9 cellular contexts compared by ENCODE assay signal in the genomic region with DNA sequence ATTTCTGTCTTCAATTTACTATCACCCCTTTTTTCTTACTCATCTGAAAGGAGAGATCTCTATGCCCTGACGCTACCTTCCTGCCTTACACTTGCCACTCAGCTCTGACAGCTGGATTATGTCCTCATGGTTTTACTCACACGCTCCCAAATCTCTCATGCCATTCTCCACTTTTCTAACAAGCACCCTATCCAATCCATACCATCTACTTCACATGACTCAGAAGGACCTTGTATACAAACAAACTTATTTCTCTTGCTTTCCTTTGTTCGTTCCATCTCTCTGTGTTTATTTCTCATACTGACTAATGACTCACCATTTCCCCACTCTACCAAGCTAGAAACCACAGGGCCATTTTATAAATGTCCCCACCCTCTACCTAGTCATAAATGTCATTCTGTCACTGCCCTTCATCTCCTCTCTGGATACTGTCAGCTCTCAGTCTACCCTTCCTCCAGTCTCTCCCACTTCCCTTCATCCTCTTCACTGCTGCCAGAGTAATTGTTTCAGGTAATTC.
DNase-seq lines count a peak whose midpoint lies in the region; ATAC-seq, FAIRE-seq and TF ChIP-seq lines count a peak whose summit lies in the region.
"Had no signal": no experiment of that assay in that cellular context is flagged by ENCODE, and none has a peak within 500 bp of the region (broad histone marks: within the 10 kb centered on the region; RNA-seq: fewer than 3 reads in every experiment).

No MANE protein-coding gene starts in this region.

- no peak overlapping the region for H3K4me3 Mint-ChIP-seq in astrocyte (ENCODE audit: unreplicated experiment)

- H4K20me1 ChIP-seq in astrocyte (ENCODE audit: insufficient read depth, low read length), result no peaks in the 10 kb centered on the region

- H3K9ac ChIP-seq in astrocyte (ENCODE audit: low read length), result no peak overlapping the region

- peak; percentile 78 for DNase-seq in A172 (ENCODE audit: low spot score)
- peak; percentile 43 for DNase-seq in astrocyte (ENCODE audit: low read depth)
- no peak for DNase-seq in dorsolateral prefrontal cortex
- no peak for DNase-seq in pancreas
- DNase-seq in omental fat pad (ENCODE audit: low spot score), result no peak
- DNase-seq: NCI-H1694 treated with DMSO at 0.1 percent for 48 hours had no signal

- H3K36me3 Mint-ChIP-seq in astrocyte (ENCODE audit: low read depth, unreplicated experiment), result peaks cover 18% of the 10 kb centered on the region

- no peak overlapping the region for H2AFZ ChIP-seq in astrocyte (ENCODE audit: low read depth, low read length)

- no peaks in the 10 kb centered on the region for H3K79me2 ChIP-seq in astrocyte (ENCODE audit: insufficient read depth, low read length)

- peak; percentile 68 for ATAC-seq in GM18861 (IDR thresholded peaks at IDR 0.05; ENCODE audit: unreplicated experiment)
- ATAC-seq in HG03342 (IDR thresholded peaks at IDR 0.05; ENCODE audit: unreplicated experiment), result peak; percentile 72
- no peak for ATAC-seq in pancreas
- ATAC-seq in omental fat pad (ENCODE audit: low FRiP score), result no peak
- no peak for ATAC-seq in HG03039 (IDR thresholded peaks at IDR 0.05; ENCODE audit: unreplicated experiment)

- no peak overlapping the region for H3K27ac Mint-ChIP-seq in astrocyte (ENCODE audit: unreplicated experiment)

- H3K27ac ChIP-seq in astrocyte (ENCODE audit: low read depth, low read length) (peak overlapping the region; percentile 12), dorsolateral prefrontal cortex (no peak overlapping the region), pancreas (no peak overlapping the region)

- peaks cover 30% of the 10 kb centered on the region for H3K36me3 ChIP-seq in astrocyte (ENCODE audit: insufficient read depth, low read length)
- H3K36me3 ChIP-seq in pancreas, result peaks cover 0 to 61% (median 15%) of the 10 kb centered on the region in 3 donors

- no peak for TF ChIP-seq CTCF in astrocyte (IDR thresholded peaks at IDR 0.05; ENCODE audit: insufficient read depth, low read depth, low read length)
- no peak for TF ChIP-seq CTCF in dorsolateral prefrontal cortex (IDR thresholded peaks at IDR 0.05 in 54 of 56, conservative IDR thresholded peaks at IDR 0.05 in 2 of 56; ENCODE audit: low read depth in 1 of 56, partially characterized antibody in 56 of 56)
- no peak for TF ChIP-seq CTCF in pancreas (IDR thresholded peaks at IDR 0.05)
- no peak for TF ChIP-seq CTCF in omental fat pad (IDR thresholded peaks at IDR 0.05)

- H3K4me1 ChIP-seq in astrocyte (ENCODE audit: insufficient read depth, low read length) (peaks cover 23% of the 10 kb centered on the region), pancreas (peaks cover 0 to 11% (median 0%) of the 10 kb centered on the region in 3 donors)

- H3K27me3 Mint-ChIP-seq in astrocyte (ENCODE audit: low read depth, unreplicated experiment), result no peaks in the 10 kb centered on the region

- 95 to 96% methylated on average over 3 of the region's 3 CpGs for WGBS in pancreas, 2 donors

- peaks cover 15% of the 10 kb centered on the region for H3K4me1 Mint-ChIP-seq in astrocyte (ENCODE audit: low read depth, unreplicated experiment)

- no peak overlapping the region for H3K4me3 ChIP-seq in astrocyte (ENCODE audit: insufficient read depth, low read depth, low read length)
- no peak overlapping the region for H3K4me3 ChIP-seq in dorsolateral prefrontal cortex
- H3K4me3 ChIP-seq in pancreas, result no peak overlapping the region

- H3K9me3 Mint-ChIP-seq in astrocyte (ENCODE audit: unreplicated experiment), result no peaks in the 10 kb centered on the region

- FAIRE-seq in astrocyte (lab: Jason Lieb, UNC), result no peak
- FAIRE-seq in pancreas (lab: Jason Lieb, UNC), result no peak

- intact Hi-C loops in dorsolateral prefrontal cortex (cut with DNase I), result loop anchor here in 1 of 2 donors (2.0 kb wide), 1 partner anchor 21 kb away; no protein-coding TSS in a partner anchor
- intact Hi-C loops in pancreas (cut with DNase I), result no loop called here

- H3K9me3 ChIP-seq in astrocyte (ENCODE audit: insufficient read depth, low read depth, low read length), result no peaks in the 10 kb centered on the region
- H3K9me3 ChIP-seq in pancreas, result no peaks in the 10 kb centered on the region

- H3K27me3 ChIP-seq in astrocyte (ENCODE audit: insufficient read depth, low read length), result no peaks in the 10 kb centered on the region
- no peaks in the 10 kb centered on the region for H3K27me3 ChIP-seq in dorsolateral prefrontal cortex
- no peaks in the 10 kb centered on the region for H3K27me3 ChIP-seq in pancreas

- no peak overlapping the region for H3K4me2 ChIP-seq in astrocyte (ENCODE audit: low read length)

Comparison
In these comparisons a context has a peak if more than half of its experiments do, and no peak if none do; other contexts are left out.
1. DNase-seq: peak in A172 (single experiment) and astrocyte (single experiment); none in dorsolateral prefrontal cortex (0 of 10), pancreas (0 of 6) and omental fat pad (single experiment).
2. ATAC-seq: peak in GM18861 (single experiment) and HG03342 (single experiment); none in pancreas (0 of 4), omental fat pad (single experiment) and HG03039 (single experiment).